28 cellular contexts compared by ENCODE assay signal in the genomic region with DNA sequence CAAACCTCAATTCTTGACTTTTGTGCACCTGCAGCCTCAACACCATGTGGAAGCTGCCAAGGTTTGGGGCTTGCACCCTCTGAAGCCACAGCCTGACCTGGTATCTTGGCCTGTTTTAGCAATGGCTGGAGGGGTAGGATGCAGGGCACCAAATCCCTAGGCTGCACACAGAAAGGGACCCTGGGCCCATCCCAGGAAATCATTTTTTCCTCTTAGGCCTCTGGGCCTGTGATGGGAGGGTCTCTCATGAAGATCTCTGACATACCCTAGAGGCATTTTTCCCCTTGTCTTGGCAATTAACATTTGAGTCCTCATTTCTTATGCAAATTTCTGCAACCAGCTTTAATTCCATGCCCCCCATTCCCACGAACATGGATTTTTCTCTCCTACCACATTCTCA. TPM values are rescaled to one million over a fixed set of nuclear protein-coding genes. Genes with fewer than 3 reads are reported as not detected.
A peak's percentile ranks its signal among the peaks of the same experiment; 100 is the strongest.
DNase-seq lines count a peak whose midpoint lies in the region; ATAC-seq and TF ChIP-seq lines count a peak whose summit lies in the region.
"Had no signal": no experiment of that assay in that cellular context is flagged by ENCODE, and none has a peak within 500 bp of the region (broad histone marks: within the 10 kb centered on the region; RNA-seq: fewer than 3 reads in every experiment).

No MANE protein-coding gene starts in this region.

- CTCF ChIA-PET in activated naive CD4-positive, alpha-beta T cell treated with anti-CD3 and anti-CD28 coated beads for 36 hours (lab: Charles Lee), result no interaction called here

- no peak overlapping the region for H3K9ac ChIP-seq in NT2/D1 (ENCODE audit: insufficient read length, low read depth)

- H3K9me3 Mint-ChIP-seq in activated naive CD4-positive, alpha-beta T cell treated with anti-CD3 and anti-CD28 coated beads for 36 hours, result peaks cover 33% of the 10 kb centered on the region
- H3K9me3 Mint-ChIP-seq in activated naive CD8-positive, alpha-beta T cell (ENCODE audit: low read depth), result peaks cover 21% of the 10 kb centered on the region
- peaks cover 2 to 4% of the 10 kb centered on the region in 2 donors for H3K9me3 Mint-ChIP-seq in natural killer cell

- peak overlapping the region; percentile 94 for H3K27ac Mint-ChIP-seq in activated naive CD4-positive, alpha-beta T cell treated with anti-CD3 and anti-CD28 coated beads for 36 hours
- H3K27ac Mint-ChIP-seq in activated naive CD8-positive, alpha-beta T cell, result peak overlapping the region; percentile 98
- peak overlapping the region; percentile 90 to 95 for H3K27ac Mint-ChIP-seq in natural killer cell
- H3K27ac Mint-ChIP-seq: memory B cell had no signal

- ATAC-seq in natural killer cell, result no peak
- ATAC-seq: activated T-cell treated with anti-CD3 and anti-CD28 coated beads, Interleukin-2, amount 50 U/mL, for 4 hours; left lung; Panc1 had no signal

- peaks cover 86% of the 10 kb centered on the region for H3K36me3 Mint-ChIP-seq in activated naive CD4-positive, alpha-beta T cell treated with anti-CD3 and anti-CD28 coated beads for 36 hours (ENCODE audit: low read depth)
- peaks cover 52% of the 10 kb centered on the region for H3K36me3 Mint-ChIP-seq in activated naive CD8-positive, alpha-beta T cell
- peaks cover 24% of the 10 kb centered on the region for H3K36me3 Mint-ChIP-seq in natural killer cell

- no peak overlapping the region for H3K4me3 Mint-ChIP-seq in activated naive CD4-positive, alpha-beta T cell treated with anti-CD3 and anti-CD28 coated beads for 36 hours
- H3K4me3 Mint-ChIP-seq in activated naive CD8-positive, alpha-beta T cell, result peak overlapping the region; percentile 80
- peak overlapping the region; percentile 88 for H3K4me3 Mint-ChIP-seq in natural killer cell
- H3K4me3 Mint-ChIP-seq: memory B cell, neural crest cell had no signal

- H3K27me3 ChIP-seq in NT2/D1 (ENCODE audit: insufficient read depth, insufficient read length) (no peaks in the 10 kb centered on the region), SJCRH30 (no peaks in the 10 kb centered on the region)
- H3K27me3 ChIP-seq: left lung, ovary, upper lobe of left lung had no signal

- H3K4me3 ChIP-seq in NT2/D1 (ENCODE audit: insufficient read length, low read depth), result no peak overlapping the region
- H3K4me3 ChIP-seq in SJCRH30, result no peak overlapping the region
- H3K4me3 ChIP-seq: coronary artery, left lung, ovary, upper lobe of left lung had no signal

- H3K9me3 ChIP-seq in NT2/D1 (ENCODE audit: insufficient read depth, low read length) (peaks cover 31% of the 10 kb centered on the region), SJCRH30 (replicated peaks) (no peaks in the 10 kb centered on the region; the same call in 1 of the 2 replicates)
- H3K9me3 ChIP-seq: ovary had no signal

- DNase-seq in activated naive CD4-positive, alpha-beta T cell treated with anti-CD3 and anti-CD28 coated beads for 36 hours, result no peak
- no peak for DNase-seq in activated naive CD4-positive, alpha-beta T cell (lab: John Stamatoyannopoulos, UW)
- DNase-seq in NT2/D1 (ENCODE audit: low read depth, low spot score) (peak; percentile 9), natural killer cell (no peak), NCI-H1436 (lab: John Stamatoyannopoulos, UW) (no peak), SJCRH30 (no peak)
- DNase-seq: activated T-cell treated with anti-CD3 and anti-CD28 coated beads, Interleukin-2, amount 50 U/mL, for 4 hours; C1 segment of cervical spinal cord; effector memory CD4-positive, alpha-beta T cell; erythroblast; IMR-90; left lung; MV-4-11; NCI-H146; NCI-H2107; NCI-H345; ovary; SHP77; stimulated activated CD4-positive, alpha-beta T cell treated with anti-CD3 and anti-CD28 coated beads, Interleukin-15, amount 100 ng/mL, for 24 hours; stimulated activated CD4-positive, alpha-beta T cell treated with anti-CD3 and anti-CD28 coated beads, Interleukin-4, amount 100 ng/mL, for 4 hours; upper lobe of left lung had no signal

- H3K4me1 Mint-ChIP-seq in activated naive CD4-positive, alpha-beta T cell treated with anti-CD3 and anti-CD28 coated beads for 36 hours (ENCODE audit: low read depth), result peaks cover 82% of the 10 kb centered on the region
- peaks cover 83% of the 10 kb centered on the region for H3K4me1 Mint-ChIP-seq in activated naive CD8-positive, alpha-beta T cell (ENCODE audit: low read depth)
- H3K4me1 Mint-ChIP-seq in natural killer cell, result peaks cover 87 to 93% of the 10 kb centered on the region in 2 donors
- H3K4me1 Mint-ChIP-seq: neural crest cell had no signal

- H3K36me3 ChIP-seq in NT2/D1 (ENCODE audit: insufficient read depth, insufficient read length, low read length), result no peaks in the 10 kb centered on the region
- H3K36me3 ChIP-seq in SJCRH30, result no peaks in the 10 kb centered on the region
- H3K36me3 ChIP-seq: ovary had no signal

- TF ChIP-seq CTCF in natural killer cell (IDR thresholded peaks at IDR 0.05), result no peak

- intact Hi-C loops in activated naive CD4-positive, alpha-beta T cell treated with anti-CD3 and anti-CD28 coated beads for 36 hours (cut with micrococcal nuclease), result loop anchor here (5.0 to 10.0 kb wide), 3 partner anchors 297 to 631 kb away; no protein-coding TSS in a partner anchor
- intact Hi-C loops in natural killer cell (cut with micrococcal nuclease), result loop anchor here (2.0 kb wide), 2 partner anchors 107 to 157 kb away; no protein-coding TSS in a partner anchor

- H3K27ac ChIP-seq in SJCRH30, result no peak overlapping the region
- H3K27ac ChIP-seq: coronary artery, left lung, ovary had no signal

- H3K27me3 Mint-ChIP-seq in activated naive CD4-positive, alpha-beta T cell treated with anti-CD3 and anti-CD28 coated beads for 36 hours (ENCODE audit: low read depth), result no peaks in the 10 kb centered on the region
- H3K27me3 Mint-ChIP-seq in activated naive CD8-positive, alpha-beta T cell, result no peaks in the 10 kb centered on the region
- H3K27me3 Mint-ChIP-seq in natural killer cell (ENCODE audit: low read depth in 2 of 2), result no peaks in the 10 kb centered on the region
- H3K27me3 Mint-ChIP-seq: memory B cell had no signal

- H3K4me1 ChIP-seq in NT2/D1 (ENCODE audit: insufficient read depth, insufficient read length) (no peaks in the 10 kb centered on the region), SJCRH30 (no peaks in the 10 kb centered on the region)
- H3K4me1 ChIP-seq: upper lobe of left lung had no signal

RNA-seq across cellular contexts. Expression of a gene that starts 10.2 kb away (rescaled TPM):
- total RNA-seq in activated naive CD4-positive, alpha-beta T cell treated with anti-CD3 and anti-CD28 coated beads for 36 hours, result 10 to 100 TPM; 17.1 to 18.4 TPM
- 10 to 100 TPM; 42.9 to 58.8 (median 46.7) TPM for total RNA-seq in natural killer cell
- total RNA-seq in SJCRH30 (2014; rRNA removed; shearing (Covaris generic)), result not detected in 2 replicates
- total RNA-seq: neural crest cell had no signal

RNA-seq across cellular contexts. Expression of a gene that starts 54.4 kb away (rescaled TPM):
- under 1 TPM; 0.22 to 0.43 TPM for total RNA-seq in activated naive CD4-positive, alpha-beta T cell treated with anti-CD3 and anti-CD28 coated beads for 36 hours
- 10 to 100 TPM in 1 of 3 donors, 1 to 10 TPM in 1, under 1 TPM in 1; 0.49 to 68.1 (median 2.2) TPM for total RNA-seq in natural killer cell
- total RNA-seq in SJCRH30 (2014; rRNA removed; shearing (Covaris generic)), result not detected in 2 replicates
- total RNA-seq: neural crest cell had no signal

RNA-seq across cellular contexts. Expression of a gene that starts 57.2 kb away (rescaled TPM):
- 10 to 100 TPM; 11.2 to 15.1 TPM for total RNA-seq in activated naive CD4-positive, alpha-beta T cell treated with anti-CD3 and anti-CD28 coated beads for 36 hours
- 100 to 1,000 TPM; 136 to 309 (median 203) TPM for total RNA-seq in natural killer cell
- total RNA-seq in SJCRH30 (2014; rRNA removed; shearing (Covaris generic)), result not detected in 2 replicates
- total RNA-seq: astrocyte, IMR-90, neural crest cell, renal cortical epithelial cell had no signal

Comparison
In these comparisons a context has a peak if more than half of its experiments do, and no peak if none do; other contexts are left out.
1. RNA of a gene that starts 10.2 kb away (total RNA-seq): 42.9 to 58.8 TPM in natural killer cell and 17.1 to 18.4 TPM in activated naive CD4-positive, alpha-beta T cell treated with anti-CD3 and anti-CD28 coated beads for 36 hours; not detected in SJCRH30; every median in the first group is over 10 times any median in the second.
2. RNA of a gene that starts 57.2 kb away (total RNA-seq): 136 to 309 TPM in natural killer cell and 11.2 to 15.1 TPM in activated naive CD4-positive, alpha-beta T cell treated with anti-CD3 and anti-CD28 coated beads for 36 hours; not detected in SJCRH30; every median in the first group is over 10 times any median in the second.
3. Peak in every context shown above with its lines, with median percentiles within 50 percentile points of each other: H3K27ac Mint-ChIP-seq.